In genomic region chr20:62133051-62133845, GRCh38 we compare ENCODE assay signal across 12 cellular contexts. TPM values are rescaled to one million over a fixed set of nuclear protein-coding genes. Genes with fewer than 3 reads are reported as not detected.
DNase-seq lines count a peak whose midpoint lies in the region; ATAC-seq and TF ChIP-seq lines count a peak whose summit lies in the region.
"Had no signal": no experiment of that assay in that cellular context is flagged by ENCODE, and none has a peak within 500 bp of the region (broad histone marks: within the 10 kb centered on the region; RNA-seq: fewer than 3 reads in every experiment).

No MANE protein-coding gene starts in this region.

- no peak for DNase-seq in CD4-positive, alpha-beta T cell
- no peak for DNase-seq in T-helper 17 cell
- peak; percentile 71 for DNase-seq in Right ventricle myocardium superior
- peak; percentile 48 to 64 for DNase-seq in psoas muscle
- DNase-seq in trophoblast cell: no peak
- DNase-seq in MM.1S: no peak
- DNase-seq: central memory CD4-positive, alpha-beta T cell; COR-L47; NCI-H1092 treated with DMSO at 0.1 percent for 48 hours; NCI-H774 had no signal

- no peak overlapping the region for H2BK5ac ChIP-seq in trophoblast cell (ENCODE audit: low read depth, low read length, poor library complexity)

- H3K36me3 ChIP-seq in psoas muscle (ENCODE audit: insufficient read depth in 1 of 2, low read depth in 1 of 2) (peaks cover 13 to 99% of the 10 kb centered on the region in 2 donors), trophoblast cell (ENCODE audit: control insufficient read depth in 1 of 2, insufficient read depth in 2 of 2, low read length in 2 of 2) (peaks cover 78 to 86% of the 10 kb centered on the region in 2 experiments), MM.1S (replicated peaks; ENCODE audit: insufficient read depth, low read length) (peaks cover 6% of the 10 kb centered on the region)

- no peak overlapping the region for H2BK120ac ChIP-seq in trophoblast cell (ENCODE audit: insufficient read depth, low read length, poor library complexity)

- H2AK5ac ChIP-seq in trophoblast cell (ENCODE audit: low read length): no peak overlapping the region

- H3K4me1 ChIP-seq in psoas muscle: peaks cover 38% of the 10 kb centered on the region
- H3K4me1 ChIP-seq in trophoblast cell (ENCODE audit: control insufficient read depth in 1 of 2, insufficient read depth in 2 of 2, low read length in 2 of 2): peaks cover under 1 to 3% of the 10 kb centered on the region in 2 experiments
- no peaks in the 10 kb centered on the region for H3K4me1 ChIP-seq in MM.1S (ENCODE audit: low read length)

- no peak for TF ChIP-seq CTCF in CD4-positive, alpha-beta T cell (IDR thresholded peaks at IDR 0.05)
- TF ChIP-seq CTCF in psoas muscle (IDR thresholded peaks at IDR 0.05): no peak
- no peak for TF ChIP-seq CTCF in MM.1S (IDR thresholded peaks at IDR 0.05; ENCODE audit: low read length)

- 68 to 85% (median 72%) methylated on average over 28 to 29 of the region's 29 CpGs for WGBS in psoas muscle, 3 donors
- no CpG with 5 or more reads among the region's 29 CpGs for WGBS in trophoblast cell (ENCODE audit: extremely low coverage, insufficient coverage, insufficient read length)

- CTCF ChIA-PET in CD4-positive, alpha-beta T cell (lab: Charles Lee): no interaction called here

- H3K9me3 Mint-ChIP-seq in CD4-positive, alpha-beta T cell: no peaks in the 10 kb centered on the region

- no peak overlapping the region for H3K4ac ChIP-seq in trophoblast cell (ENCODE audit: low read depth, low read length)

- POLR2A ChIA-PET in CD4-positive, alpha-beta T cell (lab: Charles Lee): interaction anchor here (1.2 to 4.9 kb wide), 4 partner anchors 10 to 67 kb away, joined by 3 to 40 read pairs (median 6); partner anchors contain the start of genes LSM14B, PSMA7, SS18L1 and TAF4

- intact Hi-C loops in CD4-positive, alpha-beta T cell (cut with DNase I, micrococcal nuclease): no loop called here
- intact Hi-C loops in Right ventricle myocardium superior (cut with DNase I) (loop anchor here (5.0 kb wide), 1 partner anchor 71 kb away; no protein-coding TSS in a partner anchor), psoas muscle (cut with DNase I) (no loop called here)

- no peak overlapping the region for H3K4me3 Mint-ChIP-seq in CD4-positive, alpha-beta T cell
- peak overlapping the region; percentile 53 for H3K4me3 Mint-ChIP-seq in T-helper 17 cell

- H3K9ac ChIP-seq in trophoblast cell (ENCODE audit: low read length) (no peak overlapping the region), MM.1S (ENCODE audit: low read length) (no peak overlapping the region)

- H4K91ac ChIP-seq in trophoblast cell (ENCODE audit: low read depth, low read length): no peak overlapping the region

- H2BK12ac ChIP-seq in trophoblast cell (ENCODE audit: low read length): no peak overlapping the region

- no peak overlapping the region for H3K14ac ChIP-seq in trophoblast cell (ENCODE audit: low read length)

- ATAC-seq in CD4-positive, alpha-beta T cell (ENCODE audit: poor library complexity): no peak
- ATAC-seq in T-helper 17 cell: no peak
- ATAC-seq in Right ventricle myocardium superior (ENCODE audit: poor library complexity): peak; percentile 53
- peak in 2 of 4 donors; percentile 2 to 13 for ATAC-seq in psoas muscle
- ATAC-seq in HG03457 (IDR thresholded peaks at IDR 0.05; ENCODE audit: unreplicated experiment): no peak
- ATAC-seq in GM19395 (IDR thresholded peaks at IDR 0.05; ENCODE audit: unreplicated experiment): no peak

- H3K4me1 Mint-ChIP-seq in CD4-positive, alpha-beta T cell (ENCODE audit: low read depth): peaks cover 39% of the 10 kb centered on the region
- H3K4me1 Mint-ChIP-seq in T-helper 17 cell: peaks cover 29% of the 10 kb centered on the region

- H4K8ac ChIP-seq in trophoblast cell (ENCODE audit: low read depth, low read length): no peak overlapping the region

- no peaks in the 10 kb centered on the region for H3K79me2 ChIP-seq in trophoblast cell (ENCODE audit: control insufficient read depth, insufficient read depth, low read length, poor library complexity)
- peaks cover 22% of the 10 kb centered on the region for H3K79me2 ChIP-seq in MM.1S (ENCODE audit: low read length)

- H3K27ac Mint-ChIP-seq in CD4-positive, alpha-beta T cell: peak overlapping the region; percentile 80
- H3K27ac Mint-ChIP-seq in T-helper 17 cell: peak overlapping the region; percentile 79

- H3K79me1 ChIP-seq in trophoblast cell (ENCODE audit: low read length): no peaks in the 10 kb centered on the region

- H3K9me2 ChIP-seq in MM.1S (replicated peaks; ENCODE audit: insufficient read depth, low read length): no peaks in the 10 kb centered on the region

- peaks cover 95% of the 10 kb centered on the region for H3K36me3 Mint-ChIP-seq in CD4-positive, alpha-beta T cell (ENCODE audit: low read depth)
- peaks cover 7% of the 10 kb centered on the region for H3K36me3 Mint-ChIP-seq in T-helper 17 cell (ENCODE audit: low read depth)

- H3K23ac ChIP-seq in trophoblast cell (ENCODE audit: low read length): no peak overlapping the region

- H3K27me3 ChIP-seq in CD4-positive, alpha-beta T cell (ENCODE audit: control insufficient read depth, insufficient read depth, low read length): no peaks in the 10 kb centered on the region
- H3K27me3 ChIP-seq in psoas muscle (ENCODE audit: insufficient read depth in 3 of 3, low read length in 2 of 3): no peaks in the 10 kb centered on the region
- no peaks in the 10 kb centered on the region for H3K27me3 ChIP-seq in trophoblast cell (ENCODE audit: insufficient read depth, low read length)
- no peaks in the 10 kb centered on the region for H3K27me3 ChIP-seq in MM.1S (replicated peaks; ENCODE audit: insufficient read depth, low read length)

- H3K27ac ChIP-seq in CD4-positive, alpha-beta T cell (ENCODE audit: low read depth, low read length): peak overlapping the region; percentile 7
- H3K27ac ChIP-seq in psoas muscle (peak overlapping the region; percentile 67), trophoblast cell (ENCODE audit: low read depth, low read length) (no peak overlapping the region), MM.1S (ENCODE audit: low read length) (no peak overlapping the region)

- no peaks in the 10 kb centered on the region for H3K27me3 Mint-ChIP-seq in CD4-positive, alpha-beta T cell
- no peaks in the 10 kb centered on the region for H3K27me3 Mint-ChIP-seq in T-helper 17 cell

- H3K4me3 ChIP-seq in psoas muscle (peak overlapping the region; percentile 22), trophoblast cell (ENCODE audit: low read depth, low read length) (no peak overlapping the region), MM.1S (ENCODE audit: low read length) (no peak overlapping the region)

- H3K4me2 ChIP-seq in trophoblast cell (ENCODE audit: low read length) (no peak overlapping the region), MM.1S (ENCODE audit: low read depth, low read length) (no peak overlapping the region)

- H4K20me1 ChIP-seq in MM.1S (ENCODE audit: insufficient read depth, low read length): peaks cover 10% of the 10 kb centered on the region; the same call in 1 of the 2 replicates

- no peaks in the 10 kb centered on the region for H3K9me3 ChIP-seq in CD4-positive, alpha-beta T cell (ENCODE audit: control insufficient read depth, low read length)
- H3K9me3 ChIP-seq in T-helper 17 cell (ENCODE audit: control insufficient read depth, low read length, poor library complexity, severe bottlenecking) (no peaks in the 10 kb centered on the region), psoas muscle (no peaks in the 10 kb centered on the region), trophoblast cell (ENCODE audit: insufficient read depth, low read depth, low read length) (peaks cover 6% of the 10 kb centered on the region), MM.1S (replicated peaks; ENCODE audit: insufficient read depth, low read length) (no peaks in the 10 kb centered on the region)

- no peak overlapping the region for H4K12ac ChIP-seq in trophoblast cell (ENCODE audit: low read depth, low read length)

- no peak overlapping the region for H3K18ac ChIP-seq in trophoblast cell (ENCODE audit: low read length)

- no peak overlapping the region for H2AFZ ChIP-seq in trophoblast cell (ENCODE audit: insufficient read depth, low read length, poor library complexity)
- no peak overlapping the region for H2AFZ ChIP-seq in MM.1S (ENCODE audit: low read length)

- H3F3A ChIP-seq in MM.1S (ENCODE audit: insufficient read depth, low read length): peaks cover 28% of the 10 kb centered on the region

RNA-seq across cellular contexts. Expression of gene PSMA7, which starts 9.9 kb away (rescaled TPM):
- total RNA-seq in CD4-positive, alpha-beta T cell: 100 to 1,000 TPM; 150 to 158 TPM
- total RNA-seq in T-helper 17 cell (100 to 1,000 TPM; 144 to 158 TPM), Right ventricle myocardium superior (239 TPM), psoas muscle (100 to 1,000 TPM; 307 to 499 (median 459) TPM)
- 1,000 to 10,000 TPM in 1 of 3 donors, 100 to 1,000 TPM in 2; 652 to 1,146 (median 986) TPM for polyA plus RNA-seq in psoas muscle
- 323 and 344 TPM in 2 replicates for polyA plus RNA-seq in trophoblast cell (2013)

RNA-seq across cellular contexts. Expression of gene SS18L1, which starts 10.3 kb away (rescaled TPM):
- 10 to 100 TPM; 12.8 to 13.4 TPM for total RNA-seq in CD4-positive, alpha-beta T cell
- 10 to 100 TPM; 13.1 to 16.0 TPM for total RNA-seq in T-helper 17 cell
- total RNA-seq in Right ventricle myocardium superior: 8.9 TPM
- total RNA-seq in psoas muscle: 10 to 100 TPM; 10.2 to 18.0 (median 13.2) TPM
- polyA plus RNA-seq in psoas muscle: 10 to 100 TPM; 10.1 to 12.7 (median 10.3) TPM
- polyA plus RNA-seq in trophoblast cell (2013): 11.5 and 12.4 TPM in 2 replicates

RNA-seq across cellular contexts. Expression of gene LSM14B, which starts 11.0 kb away (rescaled TPM):
- total RNA-seq in CD4-positive, alpha-beta T cell: 10 to 100 TPM; 34.5 to 35.7 TPM
- total RNA-seq in T-helper 17 cell (10 to 100 TPM; 32.3 to 34.1 TPM), Right ventricle myocardium superior (51.7 TPM), psoas muscle (10 to 100 TPM; 52.4 to 67.0 (median 60.8) TPM)
- polyA plus RNA-seq in psoas muscle: 10 to 100 TPM; 26.4 to 54.2 (median 39.6) TPM
- 38.6 and 39.1 TPM in 2 replicates for polyA plus RNA-seq in trophoblast cell (2013)

RNA-seq across cellular contexts. Expression of gene MTG2, which starts 49.6 kb away (rescaled TPM):
- total RNA-seq in CD4-positive, alpha-beta T cell: 1 to 10 TPM; 9.5 to 9.9 TPM
- total RNA-seq in T-helper 17 cell (10 to 100 TPM; 13.8 to 14.3 TPM), Right ventricle myocardium superior (20.8 TPM), psoas muscle (10 to 100 TPM; 29.5 to 56.5 (median 39.6) TPM)
- polyA plus RNA-seq in psoas muscle: 10 to 100 TPM; 25.0 to 56.2 (median 46.7) TPM
- 25.9 and 27.2 TPM in 2 replicates for polyA plus RNA-seq in trophoblast cell (2013)

Comparison
In these comparisons a context has a peak if more than half of its experiments do, and no peak if none do; other contexts are left out.
1. DNase-seq: peak in Right ventricle myocardium superior (single experiment) and psoas muscle (2 of 2); none in CD4-positive, alpha-beta T cell (0 of 10), T-helper 17 cell (0 of 3), trophoblast cell (0 of 2) and MM.1S (single experiment).
2. H3K27ac ChIP-seq: peak in CD4-positive, alpha-beta T cell (single experiment) and psoas muscle (single experiment); none in trophoblast cell (single experiment) and MM.1S (single experiment).